13 cellular contexts compared by ENCODE assay signal in genomic region chr1:20322825-20323612, GRCh38. TPM values are rescaled to one million over a fixed set of nuclear protein-coding genes. Genes with fewer than 3 reads are reported as not detected.
DNase-seq lines count a peak whose midpoint lies in the region; ATAC-seq, FAIRE-seq and TF ChIP-seq lines count a peak whose summit lies in the region.
"Had no signal": no experiment of that assay in that cellular context is flagged by ENCODE, and none has a peak within 500 bp of the region (broad histone marks: within the 10 kb centered on the region; RNA-seq: fewer than 3 reads in every experiment).

No MANE protein-coding gene starts in this region.

- no peak for TF ChIP-seq EP300 in GM12878 (IDR thresholded peaks at IDR 0.05; ENCODE audit: borderline replicate concordance in 1 of 2, control insufficient read depth in 1 of 2, low read depth in 2 of 2, low read length in 2 of 2)

- CTCF ChIA-PET in GM12878 (lab: Yijun Ruan, JAX) = interaction anchor here (0.8 to 0.9 kb wide), 2 partner anchors 10 to 110 kb away, joined by 3 to 5 read pairs; no protein-coding TSS in a partner anchor

- intact Hi-C loops in GM12878 (cut with micrococcal nuclease; ENCODE audit: unreplicated experiment) = no loop called here

- POLR2A ChIA-PET in GM12878 (lab: Charles Lee) = no interaction called here

- SMC1A ChIA-PET in GM12878 (lab: Charles Lee; ENCODE audit: uncharacterized antibody, unreplicated experiment) = interaction anchor here (0.8 kb wide), 1 partner anchor 107 kb away, joined by 3 read pairs; no protein-coding TSS in a partner anchor

- DNase-seq in GM19239 (ENCODE audit: insufficient read length, low spot score) (no peak), GM12878 (ENCODE audit: low read depth, low spot score) (no peak), SKM-1 treated with dmso at 0.1 percent for 144 hours (lab: John Stamatoyannopoulos, UW; ENCODE audit: unreplicated experiment) (no peak), NCI-H2029 (lab: John Stamatoyannopoulos, UW) (no peak), DMS153 treated with DMSO at 0.1 percent for 48 hours (lab: John Stamatoyannopoulos, UW; ENCODE audit: unreplicated experiment) (no peak), NCI-H748 (lab: John Stamatoyannopoulos, UW; ENCODE audit: unreplicated experiment) (no peak)
- peak; percentile 16 to 40 (median 34) for DNase-seq in stimulated activated CD4-positive, alpha-beta T cell treated with anti-CD3 and anti-CD28 coated beads, Interleukin-12 subunit alpha, Interleukin-12 subunit beta, amount 100 ng/mL, for 48 hours (ENCODE audit: low read depth in 2 of 3, low spot score in 1 of 3)
- DNase-seq: NCI-H146 had no signal

- H3K4me1 ChIP-seq in GM12878 (ENCODE audit: control insufficient read depth, insufficient read depth, low read length) = peaks cover 24% of the 10 kb centered on the region

- FAIRE-seq in GM19239 (lab: Jason Lieb, UNC) (peak; percentile 4), GM12878 (lab: Jason Lieb, UNC) (peak; percentile 57)
- FAIRE-seq: H54 had no signal

- H3K4me3 ChIP-seq in GM12878 = no peak overlapping the region

- H3K27ac ChIP-seq in VCaP (peak overlapping the region; percentile 75; the same call in 1 of the 2 replicates), GM12878 (ENCODE audit: control insufficient read depth, insufficient read depth) (peak overlapping the region; percentile 59)

- H3K79me2 ChIP-seq in GM12878 (ENCODE audit: control insufficient read depth, insufficient read depth, low read length) = no peaks in the 10 kb centered on the region

- peak overlapping the region; percentile 61; the same call in 1 of the 2 replicates for H3K4me2 ChIP-seq in GM12878 (ENCODE audit: control insufficient read depth, insufficient read depth)

- no peak overlapping the region for H3K9ac ChIP-seq in GM12878 (ENCODE audit: control insufficient read depth, insufficient read depth, low read length)

- TF ChIP-seq POLR2A in GM12878 (IDR thresholded peaks at IDR 0.05; ENCODE audit: low read depth, low read length) = no peak

- 58% methylated on average over 23 of the region's 23 CpGs for WGBS in GM12878 (ENCODE audit: insufficient coverage, insufficient replicate concordance, low lambda C conversion rate, missing lambda C conversion rate)

- RAD21 ChIA-PET in GM12878 (lab: Charles Lee; ENCODE audit: unreplicated experiment) = no interaction called here

- no TSS peak for BruUV-seq in GM12878 (replicated peaks; lab: Mats Ljungman, UMichigan)

- no peaks in the 10 kb centered on the region for H3K27me3 ChIP-seq in GM12878 (replicated peaks in 1 of 2; ENCODE audit: control insufficient read depth in 2 of 2, insufficient read depth in 2 of 2, low read length in 1 of 2)

- in situ Hi-C loops in GM12878 (cut with MboI) = no loop called here

- H3K36me3 ChIP-seq in GM12878 (ENCODE audit: control insufficient read depth in 2 of 2, insufficient read depth in 2 of 2, low read length in 1 of 2) = no peaks in the 10 kb centered on the region

- no peak for TF ChIP-seq CTCF in VCaP (conservative IDR thresholded peaks at IDR 0.05)
- TF ChIP-seq CTCF in GM12878 (IDR thresholded peaks at IDR 0.05 in 2 of 3, conservative IDR thresholded peaks at IDR 0.05 in 1 of 3; ENCODE audit: control insufficient read depth in 2 of 3, extremely low read depth in 1 of 3, insufficient read depth in 1 of 3, low read depth in 3 of 3, low read length in 3 of 3) = no peak

- H2AFZ ChIP-seq in GM12878 (ENCODE audit: control insufficient read depth, low read depth, low read length) = peak overlapping the region; percentile 52

- no peak for TF ChIP-seq RAD21 in GM12878 (IDR thresholded peaks at IDR 0.05; ENCODE audit: insufficient read depth, low read depth, low read length)

- H3K9me3 ChIP-seq in GM12878 (replicated peaks; ENCODE audit: control insufficient read depth, insufficient read depth, low read length) = no peaks in the 10 kb centered on the region; the same call in 2 of the 3 replicates

- H4K20me1 ChIP-seq in GM12878 (ENCODE audit: control insufficient read depth, insufficient read depth) = peaks cover 4% of the 10 kb centered on the region; the same call in 1 of the 2 replicates

- no peak for ATAC-seq in GM12878

TF ChIP-seq in GM12878, 131 proteins besides CTCF, POLR2A, EP300 and RAD21:
- TF ChIP-seq MYC (IDR thresholded peaks at IDR 0.05; ENCODE audit: insufficient read depth, insufficient read length, insufficient replicate concordance, low read length, severe bottlenecking) (no peak), YY1 (IDR thresholded peaks at IDR 0.05; ENCODE audit: low read depth, low read length) (no peak), MTA2 (IDR thresholded peaks at IDR 0.05; ENCODE audit: low read depth) (no peak), RUNX3 (IDR thresholded peaks at IDR 0.05; ENCODE audit: low read length) (0 out of 2 replicates have a peak, but pooled peaks have one; percentile 11), STAT3 (IDR thresholded peaks at IDR 0.05; ENCODE audit: low read depth, low read length) (no peak), NBN (IDR thresholded peaks at IDR 0.05) (no peak), NR2F1 (conservative IDR thresholded peaks at IDR 0.05) (no peak), TCF7 (IDR thresholded peaks at IDR 0.05; ENCODE audit: borderline replicate concordance) (no peak), PKNOX1 (IDR thresholded peaks at IDR 0.05) (peak; percentile 43; the same call in 1 of the 2 replicates)
TF ChIP-seq in GM12878: peak in this region for 2.

RNA-seq across cellular contexts. Expression of gene VWA5B1, which starts 32.3 kb away (rescaled TPM):
- 0.76 and 1.1 TPM in 2 replicates for total RNA-seq in GM12878 (2013; cell fraction: nucleolus; rRNA removed)
- total RNA-seq in GM12878 (2014; rRNA removed) (under 0.01 TPM in 1 of 2 replicates, not detected in the other), GM12878 (2014; rRNA removed; fragmentation: Illumina TruSeq; extraction: Trizol) (not detected in 2 replicates), GM12878 (2021) (not detected in 2 replicates)
- polyA plus RNA-seq in GM12878 (2011; ENCODE audit: low read depth) = not detected
- polyA plus RNA-seq in GM12878 (2011; rRNA removed) (0.03 and 0.05 TPM in 2 replicates), GM12878 (2014; fragmentation: Illumina TruSeq; extraction: Trizol) (0.01 TPM in 1 of 2 replicates, not detected in the other), GM12878 (2014; fragmentation: Nextera tagmentation; extraction: Ambion mirVana) (not detected), GM12878 (2014; rRNA removed) (not detected in 2 replicates), GM12878 (2016; fragmentation: Nextera tagmentation; extraction: Ambion mirVana) (not detected)
- polyA plus RNA-seq in GM12878 (2011; cell fraction: cytosol; rRNA removed) = 0.01 and 0.23 TPM in 2 replicates
- polyA plus RNA-seq in GM12878 (2011; cell fraction: nucleus; rRNA removed) = 0.10 and 0.13 TPM in 2 replicates
- 0.04 TPM in 1 of 2 replicates, not detected in the other for polyA plus RNA-seq in GM12878 (2012)
- not detected in 2 replicates for polyA minus RNA-seq in GM12878 (2011; rRNA and poly(A)+ RNA removed)
- not detected in 2 replicates for polyA minus RNA-seq in GM12878 (2011; cell fraction: cytosol; rRNA and poly(A)+ RNA removed)
- polyA minus RNA-seq in GM12878 (2011; cell fraction: nucleus; rRNA and poly(A)+ RNA removed) = under 0.01 TPM in 1 of 2 replicates, not detected in the other
- total RNA-seq: epithelial cell of proximal tubule, kidney epithelial cell, pulmonary artery endothelial cell had no signal

Comparison
In these comparisons a context has a peak if more than half of its experiments do, and no peak if none do; other contexts are left out.
1. DNase-seq: peak in stimulated activated CD4-positive, alpha-beta T cell treated with anti-CD3 and anti-CD28 coated beads, Interleukin-12 subunit alpha, Interleukin-12 subunit beta, amount 100 ng/mL, for 48 hours (3 of 3); none in GM19239 (single experiment), GM12878 (single experiment), SKM-1 treated with dmso at 0.1 percent for 144 hours (single experiment), NCI-H2029 (single experiment), DMS153 treated with DMSO at 0.1 percent for 48 hours (single experiment) and NCI-H748 (single experiment).